Comparison of ENCODE assay signal across 1 cellular context in the genomic region with DNA sequence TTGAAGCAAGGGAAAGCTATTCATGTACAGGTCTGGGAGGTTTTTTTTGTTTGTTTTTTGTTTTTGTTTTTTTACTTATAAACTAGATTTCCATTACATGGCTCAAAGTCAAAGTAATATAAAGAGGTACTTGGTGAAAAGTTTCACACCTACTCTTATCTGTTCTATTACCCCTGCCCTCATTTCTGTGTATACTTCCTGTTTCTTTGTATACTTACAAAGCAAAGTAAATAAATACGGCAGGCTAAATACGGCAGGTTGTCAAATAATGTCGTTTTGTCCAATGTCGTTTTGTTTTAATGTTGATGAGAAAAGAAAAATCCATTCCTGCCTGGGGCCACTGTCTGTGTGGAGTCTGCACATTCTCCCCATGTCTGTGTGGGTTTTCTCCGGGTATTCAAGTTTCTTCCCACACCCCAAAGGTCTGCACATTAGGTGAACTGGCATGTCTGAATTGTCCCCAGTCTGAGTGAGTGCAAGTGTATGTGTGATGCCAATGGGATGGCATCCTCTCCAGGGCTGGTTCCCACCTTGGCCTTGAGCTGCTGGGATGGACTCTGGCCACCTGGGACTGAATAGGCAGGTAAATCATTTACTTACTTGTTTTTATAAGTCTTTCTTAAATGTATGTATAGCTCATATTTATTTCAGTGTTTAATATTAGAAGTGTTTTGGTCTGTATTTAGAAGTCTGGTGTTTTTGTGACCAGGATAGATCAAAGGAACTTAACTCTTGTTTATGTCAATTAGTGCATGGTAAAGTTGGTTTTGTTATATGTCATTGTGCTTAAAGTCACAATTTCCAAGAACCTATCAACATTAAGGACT.
TF ChIP-seq lines count a peak whose summit lies in the region.

No MANE protein-coding gene starts in this region.

TF ChIP-seq in HepG2, 621 proteins besides CTCF, POLR2A, EP300 and RAD21 (continues in another document):
- no peak; the same call in 1 of the 2 replicates for TF ChIP-seq YEATS2 (CRISPR knock-in tag; IDR thresholded peaks at IDR 0.05; ENCODE audit: borderline replicate concordance)
- no peak for TF ChIP-seq ZNF639 (CRISPR knock-in tag; conservative IDR thresholded peaks at IDR 0.05)
- TF ChIP-seq, protein P1, sequence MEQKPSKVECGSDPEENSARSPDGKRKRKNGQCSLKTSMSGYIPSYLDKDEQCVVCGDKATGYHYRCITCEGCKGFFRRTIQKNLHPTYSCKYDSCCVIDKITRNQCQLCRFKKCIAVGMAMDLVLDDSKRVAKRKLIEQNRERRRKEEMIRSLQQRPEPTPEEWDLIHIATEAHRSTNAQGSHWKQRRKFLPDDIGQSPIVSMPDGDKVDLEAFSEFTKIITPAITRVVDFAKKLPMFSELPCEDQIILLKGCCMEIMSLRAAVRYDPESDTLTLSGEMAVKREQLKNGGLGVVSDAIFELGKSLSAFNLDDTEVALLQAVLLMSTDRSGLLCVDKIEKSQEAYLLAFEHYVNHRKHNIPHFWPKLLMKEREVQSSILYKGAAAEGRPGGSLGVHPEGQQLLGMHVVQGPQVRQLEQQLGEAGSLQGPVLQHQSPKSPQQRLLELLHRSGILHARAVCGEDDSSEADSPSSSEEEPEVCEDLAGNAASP (CRISPR knock-in tag; IDR thresholded peaks at IDR 0.05; ENCODE audit: borderline replicate concordance), result no peak
- TF ChIP-seq, protein P2, sequence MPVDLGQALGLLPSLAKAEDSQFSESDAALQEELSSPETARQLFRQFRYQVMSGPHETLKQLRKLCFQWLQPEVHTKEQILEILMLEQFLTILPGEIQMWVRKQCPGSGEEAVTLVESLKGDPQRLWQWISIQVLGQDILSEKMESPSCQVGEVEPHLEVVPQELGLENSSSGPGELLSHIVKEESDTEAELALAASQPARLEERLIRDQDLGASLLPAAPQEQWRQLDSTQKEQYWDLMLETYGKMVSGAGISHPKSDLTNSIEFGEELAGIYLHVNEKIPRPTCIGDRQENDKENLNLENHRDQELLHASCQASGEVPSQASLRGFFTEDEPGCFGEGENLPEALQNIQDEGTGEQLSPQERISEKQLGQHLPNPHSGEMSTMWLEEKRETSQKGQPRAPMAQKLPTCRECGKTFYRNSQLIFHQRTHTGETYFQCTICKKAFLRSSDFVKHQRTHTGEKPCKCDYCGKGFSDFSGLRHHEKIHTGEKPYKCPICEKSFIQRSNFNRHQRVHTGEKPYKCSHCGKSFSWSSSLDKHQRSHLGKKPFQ (CRISPR knock-in tag; IDR thresholded peaks at IDR 0.05; ENCODE audit: insufficient replicate concordance), result peak; percentile 72
- no peak for TF ChIP-seq ZNF446 (CRISPR knock-in tag; IDR thresholded peaks at IDR 0.05)
- no peak for TF ChIP-seq RFXAP (CRISPR knock-in tag; IDR thresholded peaks at IDR 0.05; ENCODE audit: borderline replicate concordance)
- no peak for TF ChIP-seq ZBTB21 (CRISPR knock-in tag; IDR thresholded peaks at IDR 0.05)
- 0 out of 2 replicates have a peak, but pooled peaks have one; percentile 5 for TF ChIP-seq SOX5 (CRISPR knock-in tag; IDR thresholded peaks at IDR 0.05; ENCODE audit: borderline replicate concordance)
- TF ChIP-seq ZBTB20 (CRISPR knock-in tag; IDR thresholded peaks at IDR 0.05; ENCODE audit: borderline replicate concordance, low read depth), result 0 out of 2 replicates have a peak, but pooled peaks have one; percentile 53
- TF ChIP-seq ZFP90 (CRISPR knock-in tag; IDR thresholded peaks at IDR 0.05; ENCODE audit: borderline replicate concordance), result 0 out of 2 replicates have a peak, but pooled peaks have one; percentile 52
- TF ChIP-seq MXI1 (IDR thresholded peaks at IDR 0.05; ENCODE audit: borderline replicate concordance, low read depth, low read length), result peak; percentile 45; the same call in 1 of the 3 replicates
- TF ChIP-seq AHDC1 (CRISPR knock-in tag; IDR thresholded peaks at IDR 0.05; ENCODE audit: borderline replicate concordance), result no peak
- peak; percentile 53; the same call in 1 of the 2 replicates for TF ChIP-seq HDAC2 (CRISPR knock-in tag; IDR thresholded peaks at IDR 0.05)
- no peak for TF ChIP-seq ZNF530 (CRISPR knock-in tag; IDR thresholded peaks at IDR 0.05; ENCODE audit: low read depth)
- TF ChIP-seq, protein P3, sequence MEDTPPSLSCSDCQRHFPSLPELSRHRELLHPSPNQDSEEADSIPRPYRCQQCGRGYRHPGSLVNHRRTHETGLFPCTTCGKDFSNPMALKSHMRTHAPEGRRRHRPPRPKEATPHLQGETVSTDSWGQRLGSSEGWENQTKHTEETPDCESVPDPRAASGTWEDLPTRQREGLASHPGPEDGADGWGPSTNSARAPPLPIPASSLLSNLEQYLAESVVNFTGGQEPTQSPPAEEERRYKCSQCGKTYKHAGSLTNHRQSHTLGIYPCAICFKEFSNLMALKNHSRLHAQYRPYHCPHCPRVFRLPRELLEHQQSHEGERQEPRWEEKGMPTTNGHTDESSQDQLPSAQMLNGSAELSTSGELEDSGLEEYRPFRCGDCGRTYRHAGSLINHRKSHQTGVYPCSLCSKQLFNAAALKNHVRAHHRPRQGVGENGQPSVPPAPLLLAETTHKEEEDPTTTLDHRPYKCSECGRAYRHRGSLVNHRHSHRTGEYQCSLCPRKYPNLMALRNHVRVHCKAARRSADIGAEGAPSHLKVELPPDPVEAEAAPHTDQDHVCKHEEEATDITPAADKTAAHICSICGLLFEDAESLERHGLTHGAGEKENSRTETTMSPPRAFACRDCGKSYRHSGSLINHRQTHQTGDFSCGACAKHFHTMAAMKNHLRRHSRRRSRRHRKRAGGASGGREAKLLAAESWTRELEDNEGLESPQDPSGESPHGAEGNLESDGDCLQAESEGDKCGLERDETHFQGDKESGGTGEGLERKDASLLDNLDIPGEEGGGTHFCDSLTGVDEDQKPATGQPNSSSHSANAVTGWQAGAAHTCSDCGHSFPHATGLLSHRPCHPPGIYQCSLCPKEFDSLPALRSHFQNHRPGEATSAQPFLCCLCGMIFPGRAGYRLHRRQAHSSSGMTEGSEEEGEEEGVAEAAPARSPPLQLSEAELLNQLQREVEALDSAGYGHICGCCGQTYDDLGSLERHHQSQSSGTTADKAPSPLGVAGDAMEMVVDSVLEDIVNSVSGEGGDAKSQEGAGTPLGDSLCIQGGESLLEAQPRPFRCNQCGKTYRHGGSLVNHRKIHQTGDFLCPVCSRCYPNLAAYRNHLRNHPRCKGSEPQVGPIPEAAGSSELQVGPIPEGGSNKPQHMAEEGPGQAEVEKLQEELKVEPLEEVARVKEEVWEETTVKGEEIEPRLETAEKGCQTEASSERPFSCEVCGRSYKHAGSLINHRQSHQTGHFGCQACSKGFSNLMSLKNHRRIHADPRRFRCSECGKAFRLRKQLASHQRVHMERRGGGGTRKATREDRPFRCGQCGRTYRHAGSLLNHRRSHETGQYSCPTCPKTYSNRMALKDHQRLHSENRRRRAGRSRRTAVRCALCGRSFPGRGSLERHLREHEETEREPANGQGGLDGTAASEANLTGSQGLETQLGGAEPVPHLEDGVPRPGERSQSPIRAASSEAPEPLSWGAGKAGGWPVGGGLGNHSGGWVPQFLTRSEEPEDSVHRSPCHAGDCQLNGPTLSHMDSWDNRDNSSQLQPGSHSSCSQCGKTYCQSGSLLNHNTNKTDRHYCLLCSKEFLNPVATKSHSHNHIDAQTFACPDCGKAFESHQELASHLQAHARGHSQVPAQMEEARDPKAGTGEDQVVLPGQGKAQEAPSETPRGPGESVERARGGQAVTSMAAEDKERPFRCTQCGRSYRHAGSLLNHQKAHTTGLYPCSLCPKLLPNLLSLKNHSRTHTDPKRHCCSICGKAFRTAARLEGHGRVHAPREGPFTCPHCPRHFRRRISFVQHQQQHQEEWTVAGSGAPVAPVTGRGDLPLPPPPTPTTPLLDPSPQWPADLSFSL (CRISPR knock-in tag; IDR thresholded peaks at IDR 0.05), result no peak
- no peak for TF ChIP-seq ZNF841 (CRISPR knock-in tag; IDR thresholded peaks at IDR 0.05; ENCODE audit: borderline replicate concordance)
- no peak for TF ChIP-seq SRSF4 (IDR thresholded peaks at IDR 0.05; ENCODE audit: low read depth, low read length, poor library complexity, severe bottlenecking)
- TF ChIP-seq ZKSCAN5 (CRISPR knock-in tag; IDR thresholded peaks at IDR 0.05), result no peak
- TF ChIP-seq HMGXB4 (CRISPR knock-in tag; IDR thresholded peaks at IDR 0.05; ENCODE audit: borderline replicate concordance in 1 of 2, low read depth in 1 of 2), result no peak
- no peak for TF ChIP-seq ZGPAT (CRISPR knock-in tag; IDR thresholded peaks at IDR 0.05)
- no peak for TF ChIP-seq ZBTB10 (CRISPR knock-in tag; IDR thresholded peaks at IDR 0.05; ENCODE audit: borderline replicate concordance)
- TF ChIP-seq ZNF24 (IDR thresholded peaks at IDR 0.05), result no peak
- TF ChIP-seq PITX1 (CRISPR knock-in tag; IDR thresholded peaks at IDR 0.05), result no peak
- TF ChIP-seq PPARG (CRISPR knock-in tag; conservative IDR thresholded peaks at IDR 0.05), result no peak
- TF ChIP-seq CREM (IDR thresholded peaks at IDR 0.05), result peak; percentile 36; the same call in 1 of the 2 replicates
- no peak for TF ChIP-seq CREM (CRISPR knock-in tag; IDR thresholded peaks at IDR 0.05)
